8 cellular contexts compared by ENCODE assay signal in the genomic region with DNA sequence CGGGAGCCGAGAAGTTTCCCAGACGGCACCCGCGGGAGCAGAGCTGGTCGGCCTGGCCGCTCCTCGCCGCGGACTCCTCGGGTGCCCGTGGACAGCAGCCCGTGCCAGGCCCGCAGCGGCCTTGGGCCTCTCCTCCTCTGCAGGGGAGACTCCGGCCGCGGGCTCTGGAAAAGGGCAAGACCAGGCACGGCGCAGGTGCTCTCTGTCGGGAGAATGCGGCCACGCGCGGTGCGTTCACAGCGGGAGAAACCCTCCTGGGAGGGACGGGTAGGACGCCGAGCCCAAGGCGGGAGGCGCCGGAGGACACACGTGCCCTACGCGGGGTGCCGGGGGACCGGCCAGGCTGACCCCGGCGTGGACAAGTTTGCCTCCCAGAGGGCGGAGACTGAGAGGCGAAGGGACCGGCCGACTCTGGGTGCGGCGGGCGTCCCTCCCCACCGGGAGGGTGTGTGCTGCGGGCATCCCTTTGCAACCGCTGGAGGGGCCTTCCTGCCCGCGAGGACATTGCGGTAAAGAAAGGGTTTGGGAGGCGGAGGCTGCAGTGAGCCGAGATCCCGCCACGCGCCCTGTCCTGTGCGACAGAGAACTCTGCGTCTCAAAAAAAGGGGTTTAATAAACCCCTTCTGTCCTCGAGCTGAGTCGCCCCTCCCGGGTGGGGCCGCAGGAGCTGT. TPM values are rescaled to one million over a fixed set of nuclear protein-coding genes. Genes with fewer than 3 reads are reported as not detected.
DNase-seq lines count a peak whose midpoint lies in the region; ATAC-seq, FAIRE-seq and TF ChIP-seq lines count a peak whose summit lies in the region.
"Had no signal": no experiment of that assay in that cellular context is flagged by ENCODE, and none has a peak within 500 bp of the region (broad histone marks: within the 10 kb centered on the region; RNA-seq: fewer than 3 reads in every experiment).

No MANE protein-coding gene starts in this region.

- TF ChIP-seq CTCF in AG04449 (IDR thresholded peaks at IDR 0.05; ENCODE audit: insufficient read depth, low read length, missing control alignments): no peak

- no peak for FAIRE-seq in frontal cortex (lab: Jason Lieb, UNC)

- H3K27ac Mint-ChIP-seq in activated CD8-positive, alpha-beta T cell treated with anti-CD3 and anti-CD28 coated beads, Interleukin-2, amount 10 ng/mL, durations not matched to agents 7 days and 5 days: peak overlapping the region; percentile 98

- CTCF ChIA-PET in AG04449 (lab: Yijun Ruan, JAX): interaction anchor here (1.2 to 4.5 kb wide), 9 partner anchors 10 to 133 kb away, joined by 3 to 45 read pairs (median 9); a partner anchor contains a TSS
- CTCF ChIA-PET in activated CD8-positive, alpha-beta T cell treated with anti-CD3 and anti-CD28 coated beads, Interleukin-2, amount 10 ng/mL, durations not matched to agents 7 days and 5 days (lab: Charles Lee): interaction anchor here (1.0 to 4.0 kb wide), 10 partner anchors 10 to 203 kb away, joined by 3 to 38 read pairs (median 8); a partner anchor contains a TSS
- CTCF ChIA-PET in HEK293T (lab: Yijun Ruan, JAX): interaction anchor here (0.7 kb wide), 1 partner anchor 133 kb away, joined by 3 read pairs; no protein-coding TSS in a partner anchor

- no peak for ATAC-seq in activated CD8-positive, alpha-beta T cell treated with anti-CD3 and anti-CD28 coated beads, Interleukin-2, amount 10 ng/mL, durations not matched to agents 7 days and 5 days
- no peak for ATAC-seq in HG02870 (IDR thresholded peaks at IDR 0.05; ENCODE audit: unreplicated experiment)

- no peaks in the 10 kb centered on the region for H3K9me3 Mint-ChIP-seq in activated CD8-positive, alpha-beta T cell treated with anti-CD3 and anti-CD28 coated beads, Interleukin-2, amount 10 ng/mL, durations not matched to agents 7 days and 5 days (ENCODE audit: insufficient read depth)

- POLR2A ChIA-PET in AG04449 (lab: Yijun Ruan, JAX) (interaction anchor here (1.8 kb wide), 1 partner anchor 40 kb away, joined by 7 read pairs; no protein-coding TSS in a partner anchor), HEK293T (lab: Yijun Ruan, JAX) (interaction anchor here (1.6 kb wide), 1 partner anchor 13 kb away, joined by 5 read pairs; no protein-coding TSS in a partner anchor)
- POLR2A ChIA-PET in activated CD8-positive, alpha-beta T cell treated with anti-CD3 and anti-CD28 coated beads, Interleukin-2, amount 10 ng/mL, durations not matched to agents 7 days and 5 days (lab: Charles Lee): interaction anchor here (0.9 to 4.8 kb wide), 19 partner anchors 9 to 133 kb away, joined by 3 to 73 read pairs (median 15); a partner anchor contains a TSS

- H3K4me3 ChIP-seq in AG04449 (ENCODE audit: low read depth, low read length): peak overlapping the region; percentile 12; the same call in 1 of the 2 replicates

- no peaks in the 10 kb centered on the region for H3K27me3 Mint-ChIP-seq in activated CD8-positive, alpha-beta T cell treated with anti-CD3 and anti-CD28 coated beads, Interleukin-2, amount 10 ng/mL, durations not matched to agents 7 days and 5 days (ENCODE audit: low read depth)

- H3K4me1 Mint-ChIP-seq in activated CD8-positive, alpha-beta T cell treated with anti-CD3 and anti-CD28 coated beads, Interleukin-2, amount 10 ng/mL, durations not matched to agents 7 days and 5 days (ENCODE audit: low read depth): peaks cover 23% of the 10 kb centered on the region

- peak overlapping the region; percentile 87 for H3K4me3 Mint-ChIP-seq in activated CD8-positive, alpha-beta T cell treated with anti-CD3 and anti-CD28 coated beads, Interleukin-2, amount 10 ng/mL, durations not matched to agents 7 days and 5 days

- no peak for DNase-seq in AG04449 (ENCODE audit: low read depth, low spot score)
- peak; percentile 74 for DNase-seq in activated CD8-positive, alpha-beta T cell treated with anti-CD3 and anti-CD28 coated beads, Interleukin-2, amount 10 ng/mL, durations not matched to agents 7 days and 5 days
- peak; percentile 53 for DNase-seq in left kidney (ENCODE audit: low read depth, low spot score)
- no peak for DNase-seq in HEK293T (ENCODE audit: extremely low spot score)
- no peak for DNase-seq in frontal cortex (ENCODE audit: low spot score in 2 of 2)
- DNase-seq: GDM1, NCI-H345 had no signal

- peaks cover 69% of the 10 kb centered on the region for H3K36me3 Mint-ChIP-seq in activated CD8-positive, alpha-beta T cell treated with anti-CD3 and anti-CD28 coated beads, Interleukin-2, amount 10 ng/mL, durations not matched to agents 7 days and 5 days (ENCODE audit: low read depth)

TF ChIP-seq in HEK293T, 16 proteins besides CTCF, POLR2A, EP300 and RAD21:
- no peak for TF ChIP-seq HDGF (IDR thresholded peaks at IDR 0.05; ENCODE audit: borderline replicate concordance)
- TF ChIP-seq TARDBP (IDR thresholded peaks at IDR 0.05): no peak
- TF ChIP-seq L3MBTL2 (conservative IDR thresholded peaks at IDR 0.05): no peak
- TF ChIP-seq SUZ12 (IDR thresholded peaks at IDR 0.05): no peak
- TF ChIP-seq, protein P1, sequence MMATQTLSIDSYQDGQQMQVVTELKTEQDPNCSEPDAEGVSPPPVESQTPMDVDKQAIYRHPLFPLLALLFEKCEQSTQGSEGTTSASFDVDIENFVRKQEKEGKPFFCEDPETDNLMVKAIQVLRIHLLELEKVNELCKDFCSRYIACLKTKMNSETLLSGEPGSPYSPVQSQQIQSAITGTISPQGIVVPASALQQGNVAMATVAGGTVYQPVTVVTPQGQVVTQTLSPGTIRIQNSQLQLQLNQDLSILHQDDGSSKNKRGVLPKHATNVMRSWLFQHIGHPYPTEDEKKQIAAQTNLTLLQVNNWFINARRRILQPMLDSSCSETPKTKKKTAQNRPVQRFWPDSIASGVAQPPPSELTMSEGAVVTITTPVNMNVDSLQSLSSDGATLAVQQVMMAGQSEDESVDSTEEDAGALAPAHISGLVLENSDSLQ (IDR thresholded peaks at IDR 0.05): no peak
- TF ChIP-seq ZNF384 (IDR thresholded peaks at IDR 0.05): no peak
- TF ChIP-seq ELF4 (IDR thresholded peaks at IDR 0.05): no peak
- TF ChIP-seq ARNT (IDR thresholded peaks at IDR 0.05): no peak
- no peak for TF ChIP-seq SP1 (IDR thresholded peaks at IDR 0.05)
- no peak for TF ChIP-seq BHLHE40 (IDR thresholded peaks at IDR 0.05; ENCODE audit: borderline replicate concordance)
- TF ChIP-seq FOXM1 (IDR thresholded peaks at IDR 0.05; ENCODE audit: borderline replicate concordance): no peak

RNA-seq across cellular contexts. Expression of a gene that starts 2.3 kb away (rescaled TPM):
- total RNA-seq in activated CD8-positive, alpha-beta T cell treated with anti-CD3 and anti-CD28 coated beads, Interleukin-2, amount 10 ng/mL, durations not matched to agents 7 days and 5 days: 1,000 to 10,000 TPM; 1,265 to 1,278 TPM
- total RNA-seq in frontal cortex: 6.9 TPM

RNA-seq across cellular contexts. Expression of a gene that starts 4.5 kb away (rescaled TPM):
- total RNA-seq in activated CD8-positive, alpha-beta T cell treated with anti-CD3 and anti-CD28 coated beads, Interleukin-2, amount 10 ng/mL, durations not matched to agents 7 days and 5 days: 100 to 1,000 TPM; 174 to 182 TPM
- total RNA-seq in frontal cortex: 1.6 TPM

RNA-seq across cellular contexts. Expression of a gene that starts 8.6 kb away (rescaled TPM):
- total RNA-seq in activated CD8-positive, alpha-beta T cell treated with anti-CD3 and anti-CD28 coated beads, Interleukin-2, amount 10 ng/mL, durations not matched to agents 7 days and 5 days: 1,000 to 10,000 TPM; 2,197 to 2,304 TPM
- 5.3 TPM for total RNA-seq in frontal cortex

RNA-seq across cellular contexts. Expression of a gene that starts 16.8 kb away (rescaled TPM):
- not detected for total RNA-seq in activated CD8-positive, alpha-beta T cell treated with anti-CD3 and anti-CD28 coated beads, Interleukin-2, amount 10 ng/mL, durations not matched to agents 7 days and 5 days
- total RNA-seq in frontal cortex: not detected

RNA-seq across cellular contexts. Expression of a gene that starts 27.2 kb away (rescaled TPM):
- total RNA-seq in activated CD8-positive, alpha-beta T cell treated with anti-CD3 and anti-CD28 coated beads, Interleukin-2, amount 10 ng/mL, durations not matched to agents 7 days and 5 days: 100 to 1,000 TPM; 487 to 541 TPM
- total RNA-seq in frontal cortex: 0.41 TPM

Comparison
In these comparisons a context has a peak if more than half of its experiments do, and no peak if none do; other contexts are left out.
1. DNase-seq: peak in activated CD8-positive, alpha-beta T cell treated with anti-CD3 and anti-CD28 coated beads, Interleukin-2, amount 10 ng/mL, durations not matched to agents 7 days and 5 days (single experiment) and left kidney (single experiment); none in AG04449 (single experiment), HEK293T (single experiment) and frontal cortex (0 of 2).
2. RNA of a gene that starts 2.3 kb away (total RNA-seq): 1,265 to 1,278 TPM in activated CD8-positive, alpha-beta T cell treated with anti-CD3 and anti-CD28 coated beads, Interleukin-2, amount 10 ng/mL, durations not matched to agents 7 days and 5 days; 6.9 TPM in frontal cortex (single experiment); every median in the first group is over 100 times any median in the second.
3. RNA of a gene that starts 4.5 kb away (total RNA-seq): 174 to 182 TPM in activated CD8-positive, alpha-beta T cell treated with anti-CD3 and anti-CD28 coated beads, Interleukin-2, amount 10 ng/mL, durations not matched to agents 7 days and 5 days; 1.6 TPM in frontal cortex (single experiment); every median in the first group is over 10 times any median in the second.
4. RNA of a gene that starts 8.6 kb away (total RNA-seq): 2,197 to 2,304 TPM in activated CD8-positive, alpha-beta T cell treated with anti-CD3 and anti-CD28 coated beads, Interleukin-2, amount 10 ng/mL, durations not matched to agents 7 days and 5 days; 5.3 TPM in frontal cortex (single experiment); every median in the first group is over 100 times any median in the second.